ENCODE assay signal across 15 cellular contexts in the genomic region with DNA sequence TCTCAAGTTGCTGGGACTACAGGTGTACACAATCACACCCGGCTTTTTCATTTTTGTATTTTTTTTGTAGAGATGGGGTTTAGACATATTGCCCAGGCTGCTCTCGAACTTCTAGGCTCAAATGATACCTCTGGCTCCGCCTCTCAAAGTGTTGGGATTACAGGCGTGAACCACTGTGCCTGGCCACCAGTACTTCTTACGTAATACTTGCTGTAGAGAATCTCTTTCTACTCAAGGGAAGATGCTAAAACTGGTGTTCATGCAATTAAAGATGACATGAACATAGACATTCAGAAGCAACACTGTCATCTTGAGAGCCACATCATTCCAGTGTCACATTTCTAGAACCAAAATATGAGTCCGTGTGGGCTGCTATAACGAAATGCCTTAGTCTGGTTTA. TPM values are rescaled to one million over a fixed set of nuclear protein-coding genes. Genes with fewer than 3 reads are reported as not detected.
DNase-seq lines count a peak whose midpoint lies in the region; ATAC-seq and TF ChIP-seq lines count a peak whose summit lies in the region.
"Had no signal": no experiment of that assay in that cellular context is flagged by ENCODE, and none has a peak within 500 bp of the region (broad histone marks: within the 10 kb centered on the region; RNA-seq: fewer than 3 reads in every experiment).

No MANE protein-coding gene starts in this region.

- TF ChIP-seq CTCF in IMR-90 (conservative IDR thresholded peaks at IDR 0.05; ENCODE audit: low read depth, low read length) (no peak), neural crest cell (conservative IDR thresholded peaks at IDR 0.05) (no peak), vagina (IDR thresholded peaks at IDR 0.05) (no peak)

- DNase-seq in IMR-90 (no peak), SJCRH30 (no peak), neural crest cell (ENCODE audit: low read depth, low spot score) (no peak), vagina (ENCODE audit: extremely low spot score in 2 of 2) (no peak), C1 segment of cervical spinal cord (lab: John Stamatoyannopoulos, UW) (no peak)
- no peak for DNase-seq in stimulated activated naive CD4-positive, alpha-beta T cell (lab: John Stamatoyannopoulos, UW)
- no peak for DNase-seq in stimulated activated CD4-positive, alpha-beta T cell treated with anti-CD3 and anti-CD28 coated beads, Interleukin-4, amount 100 ng/mL, for 1 hour
- DNase-seq: ACHN; Caco-2; CD8-positive, alpha-beta memory T cell; DND-41; GF-D8; H7 had no signal

- no peak overlapping the region for H4K91ac ChIP-seq in IMR-90 (ENCODE audit: insufficient read depth, low read depth, low read length)

- H3K9me1 ChIP-seq in IMR-90 (ENCODE audit: insufficient read depth, low read length) = peaks cover 5% of the 10 kb centered on the region

- H3K9me3 Mint-ChIP-seq in neural crest cell = no peaks in the 10 kb centered on the region
- H3K9me3 Mint-ChIP-seq: CD8-positive, alpha-beta memory T cell; IgD-negative memory B cell had no signal

- H3K36me3 ChIP-seq in BLaER1 treated with 17β-estradiol and CSF1 and Interleukin-3, amounts not matched to agents 10 nM and 100 nM = no peaks in the 10 kb centered on the region
- H3K36me3 ChIP-seq in IMR-90 (ENCODE audit: control insufficient read depth, insufficient read depth, low read length) (peaks cover 10% of the 10 kb centered on the region), SJCRH30 (peaks cover 27% of the 10 kb centered on the region), vagina (peaks cover 0 to 4% of the 10 kb centered on the region in 2 donors)

- CTCF ChIA-PET in IMR-90 (lab: Yijun Ruan, JAX) = no interaction called here

- no peaks in the 10 kb centered on the region for H3K27me3 ChIP-seq in BLaER1 treated with 17β-estradiol and CSF1 and Interleukin-3, amounts not matched to agents 10 nM and 100 nM
- H3K27me3 ChIP-seq in IMR-90 (ENCODE audit: control insufficient read depth, insufficient read depth, low read length) (no peaks in the 10 kb centered on the region), SJCRH30 (no peaks in the 10 kb centered on the region), vagina (no peaks in the 10 kb centered on the region)

- no peak overlapping the region for H3K56ac ChIP-seq in IMR-90 (ENCODE audit: extremely low read depth, insufficient read depth, low read length)

- no peaks in the 10 kb centered on the region for H4K20me1 ChIP-seq in BLaER1 treated with 17β-estradiol and CSF1 and Interleukin-3, amounts not matched to agents 10 nM and 100 nM
- H4K20me1 ChIP-seq in IMR-90 (ENCODE audit: insufficient read depth, low read length) = peaks cover 10% of the 10 kb centered on the region

- no peak for TF ChIP-seq RAD21 in IMR-90 (IDR thresholded peaks at IDR 0.05; ENCODE audit: low read length)

- peak overlapping the region in 9 of 11 experiments; percentile 41 to 89 (median 80); a peak in 18 of 22 replicates for H3K27ac ChIP-seq in BLaER1 treated with 17β-estradiol and CSF1 and Interleukin-3, amounts not matched to agents 10 nM and 100 nM
- H3K27ac ChIP-seq in IMR-90 (ENCODE audit: insufficient read depth, low read length) (no peak overlapping the region), SJCRH30 (peak overlapping the region; percentile 35), vagina (no peak overlapping the region)

- H3K23ac ChIP-seq in IMR-90 (ENCODE audit: low read depth, low read length) = no peak overlapping the region

- peaks cover 50% of the 10 kb centered on the region for H3K36me3 Mint-ChIP-seq in neural crest cell (ENCODE audit: low read depth)

- no peak overlapping the region for H2BK15ac ChIP-seq in IMR-90 (ENCODE audit: low read depth, low read length)

- BruUV-seq in IMR-90 (replicated peaks; lab: Mats Ljungman, UMichigan) = no TSS peak

- peaks cover 60% of the 10 kb centered on the region for H3K4me1 Mint-ChIP-seq in neural crest cell
- H3K4me1 Mint-ChIP-seq: CD8-positive, alpha-beta memory T cell had no signal

- no peak overlapping the region for H4K8ac ChIP-seq in IMR-90 (ENCODE audit: low read depth in 2 of 2, low read length in 2 of 2)

- H2BK120ac ChIP-seq in IMR-90 (ENCODE audit: low read depth, low read length) = no peak overlapping the region

- H2AK9ac ChIP-seq in IMR-90 (replicated peaks; ENCODE audit: low read depth, low read length, poor library complexity) = no peak overlapping the region

- no peak overlapping the region for H3K4me3 Mint-ChIP-seq in neural crest cell
- H3K4me3 Mint-ChIP-seq: CD8-positive, alpha-beta memory T cell; IgD-negative memory B cell had no signal

- H2AFZ ChIP-seq in IMR-90 (replicated peaks; ENCODE audit: low read length, poor library complexity) = no peak overlapping the region

- H3K9me3 ChIP-seq in BLaER1 treated with 17β-estradiol and CSF1 and Interleukin-3, amounts not matched to agents 10 nM and 100 nM (replicated peaks in 1 of 11) = peaks cover 0 to 4% (median 0%) of the 10 kb centered on the region in 11 experiments; a peak in 1 of 22 replicates
- H3K9me3 ChIP-seq in IMR-90 (ENCODE audit: control insufficient read depth, insufficient read depth, low read length) (no peaks in the 10 kb centered on the region), SJCRH30 (replicated peaks) (no peaks in the 10 kb centered on the region), vagina (no peaks in the 10 kb centered on the region)
- H3K9me3 ChIP-seq: Caco-2 had no signal

- H4K5ac ChIP-seq in IMR-90 (ENCODE audit: low read depth, low read length) = no peak overlapping the region

- no peak overlapping the region for H3K4me3 ChIP-seq in BLaER1 treated with 17β-estradiol and CSF1 and Interleukin-3, amounts not matched to agents 10 nM and 100 nM
- no peak overlapping the region for H3K4me3 ChIP-seq in IMR-90 (ENCODE audit: insufficient read depth, low read depth, low read length)
- no peak overlapping the region for H3K4me3 ChIP-seq in SJCRH30
- no peak overlapping the region for H3K4me3 ChIP-seq in vagina

- peak overlapping the region; percentile 49 to 78 (median 69); a peak in 21 of 22 replicates for H3K4me2 ChIP-seq in BLaER1 treated with 17β-estradiol and CSF1 and Interleukin-3, amounts not matched to agents 10 nM and 100 nM
- no peak overlapping the region for H3K4me2 ChIP-seq in IMR-90 (ENCODE audit: low read depth, low read length)

- no peak overlapping the region for H3K4ac ChIP-seq in IMR-90 (ENCODE audit: low read depth, low read length)

- no peak overlapping the region for H2BK20ac ChIP-seq in IMR-90 (ENCODE audit: low read depth, low read length)

- no peak for ATAC-seq in IMR-90 (ENCODE audit: low read depth)

- peak overlapping the region; percentile 69 for H3K27ac Mint-ChIP-seq in neural crest cell (ENCODE audit: unreplicated experiment)
- H3K27ac Mint-ChIP-seq: IgD-negative memory B cell had no signal

- peak overlapping the region in 8 of 11 experiments; percentile 35 to 70 (median 57); a peak in 16 of 22 replicates for H3K9ac ChIP-seq in BLaER1 treated with 17β-estradiol and CSF1 and Interleukin-3, amounts not matched to agents 10 nM and 100 nM
- H3K9ac ChIP-seq in IMR-90 (ENCODE audit: low read depth, low read length) = no peak overlapping the region

- H3K79me1 ChIP-seq in IMR-90 (ENCODE audit: low read depth in 1 of 2, low read length in 2 of 2) = peaks cover 0 to 12% of the 10 kb centered on the region in 2 experiments; a peak in 2 of 4 replicates

- H3K14ac ChIP-seq in IMR-90 (replicated peaks; ENCODE audit: low read depth, low read length) = no peak overlapping the region

- no peak overlapping the region for H2BK5ac ChIP-seq in IMR-90 (ENCODE audit: low read depth, low read length, poor library complexity, severe bottlenecking)

- in situ Hi-C loops in IMR-90 (cut with MboI; ENCODE audit: low sequenced_read_pairs) = no loop called here

- dilution Hi-C loops in IMR-90 (cut with HindIII; ENCODE audit: low sequenced_read_pairs, unreplicated experiment) = no loop called here

- intact Hi-C loops in IMR-90 (cut with micrococcal nuclease) = loop anchor here (10.0 kb wide), 1 partner anchor 55 kb away; no protein-coding TSS in a partner anchor
- intact Hi-C loops in vagina (cut with DNase I) = no loop called here

- POLR2A ChIA-PET in IMR-90 (lab: Charles Lee; ENCODE audit: unreplicated experiment) = no interaction called here

- no peak for TF ChIP-seq POLR2A in IMR-90 (IDR thresholded peaks at IDR 0.05; ENCODE audit: low read depth, low read length)
- no peak for TF ChIP-seq POLR2A in vagina (IDR thresholded peaks at IDR 0.05)

- H3K18ac ChIP-seq in IMR-90 (ENCODE audit: low read depth, low read length) = no peak overlapping the region

- H3K27me3 Mint-ChIP-seq in neural crest cell (ENCODE audit: low read depth) = no peaks in the 10 kb centered on the region
- H3K27me3 Mint-ChIP-seq: CD8-positive, alpha-beta memory T cell; IgD-negative memory B cell had no signal

- WGBS in IMR-90 (ENCODE audit: extremely low coverage in 2 of 2, insufficient read length in 1 of 2), 2 experiments = no CpG with 5 or more reads among the region's 7 CpGs

- peaks cover 17 to 38% (median 25%) of the 10 kb centered on the region in 10 experiments for H3K4me1 ChIP-seq in BLaER1 treated with 17β-estradiol and CSF1 and Interleukin-3, amounts not matched to agents 10 nM and 100 nM
- peaks cover 10% of the 10 kb centered on the region for H3K4me1 ChIP-seq in IMR-90 (ENCODE audit: control insufficient read depth, insufficient read depth, low read length)
- H3K4me1 ChIP-seq in SJCRH30 = peaks cover 31% of the 10 kb centered on the region
- no peaks in the 10 kb centered on the region for H3K4me1 ChIP-seq in vagina
- H3K4me1 ChIP-seq: Caco-2 had no signal

- H2AK5ac ChIP-seq in IMR-90 (ENCODE audit: low read depth, low read length) = no peak overlapping the region

TF ChIP-seq in IMR-90, 13 proteins besides CTCF, POLR2A, EP300 and RAD21:
- TF ChIP-seq CEBPB (IDR thresholded peaks at IDR 0.05; ENCODE audit: low read depth, low read length) = peak; percentile 76
- no peak for TF ChIP-seq CHD1 (IDR thresholded peaks at IDR 0.05; ENCODE audit: low read depth, low read length)
TF ChIP-seq in IMR-90: peak in this region for 1.

RNA-seq across cellular contexts. Expression of a gene that starts 53.7 kb away (rescaled TPM):
- total RNA-seq in IMR-90 (2012; rRNA removed) (0.18 and 0.28 TPM in 2 replicates), neural crest cell (32.9 and 33.4 TPM in 2 replicates), vagina (3.9 TPM)
- polyA plus RNA-seq in IMR-90 (2012; rRNA removed) = 1.1 and 1.2 TPM in 2 replicates
- polyA plus RNA-seq in IMR-90 (2012; cell fraction: cytosol; rRNA removed) = 1.1 and 1.9 TPM in 2 replicates
- 0.33 and 0.64 TPM in 2 replicates for polyA plus RNA-seq in IMR-90 (2012; cell fraction: nucleus; rRNA removed; ENCODE audit: low replicate concordance)
- total RNA-seq in SJCRH30 (2014; rRNA removed; shearing (Covaris generic)) = 0.35 and 0.49 TPM in 2 replicates
- total RNA-seq: Caco-2; CD8-positive, alpha-beta memory T cell had no signal
- polyA plus RNA-seq: CD8-positive, alpha-beta memory T cell had no signal

Comparison
In these comparisons a context has a peak if more than half of its experiments do, and no peak if none do; other contexts are left out.
1. H3K27ac ChIP-seq: peak in BLaER1 treated with 17β-estradiol and CSF1 and Interleukin-3, amounts not matched to agents 10 nM and 100 nM (9 of 11) and SJCRH30 (single experiment); none in IMR-90 (single experiment) and vagina (single experiment).